In genomic region chr19:16184665-16185122, GRCh38 we compare ENCODE assay signal across 7 cellular contexts. TPM values are rescaled to one million over a fixed set of nuclear protein-coding genes. Genes with fewer than 3 reads are reported as not detected.
A peak's percentile ranks its signal among the peaks of the same experiment; 100 is the strongest.
DNase-seq lines count a peak whose midpoint lies in the region; ATAC-seq and TF ChIP-seq lines count a peak whose summit lies in the region.

No MANE protein-coding gene starts in this region.

- ATAC-seq in WTC11 (no peak), GM21390 (IDR thresholded peaks at IDR 0.05; ENCODE audit: unreplicated experiment) (no peak), GM19397 (IDR thresholded peaks at IDR 0.05; ENCODE audit: unreplicated experiment) (no peak)
- no peak for ATAC-seq in stimulated activated memory B cell treated with anti-CD40 and anti-IgM and Interleukin-4, amounts not matched to agents 10 μg/mL and 1 μg/mL and 100 μg/mL, for 72 hours

- H3K27ac Mint-ChIP-seq in WTC11 = peak overlapping the region; percentile 84
- peak overlapping the region; percentile 100 for H3K27ac Mint-ChIP-seq in stimulated activated memory B cell treated with anti-CD40 and anti-IgM and Interleukin-4, amounts not matched to agents 10 μg/mL and 1 μg/mL and 100 μg/mL, for 72 hours

- POLR2A ChIA-PET in WTC11 (lab: Charles Lee) = interaction anchor here (0.6 to 1.4 kb wide), 4 partner anchors 13 to 766 kb away, joined by 3 to 6 read pairs (median 4); partner anchors contain the start of genes AKAP8L and AP1M1

- peaks cover 6% of the 10 kb centered on the region for H3K4me1 Mint-ChIP-seq in WTC11
- peaks cover 49% of the 10 kb centered on the region for H3K4me1 Mint-ChIP-seq in stimulated activated memory B cell treated with anti-CD40 and anti-IgM and Interleukin-4, amounts not matched to agents 10 μg/mL and 1 μg/mL and 100 μg/mL, for 72 hours

- H3K9me3 ChIP-seq in HAP-1 (no peaks in the 10 kb centered on the region), iPS-15b (ENCODE audit: control insufficient read depth, insufficient read depth, low read length) (no peaks in the 10 kb centered on the region)

- no peaks in the 10 kb centered on the region for H3K9me3 Mint-ChIP-seq in WTC11
- no peaks in the 10 kb centered on the region for H3K9me3 Mint-ChIP-seq in stimulated activated memory B cell treated with anti-CD40 and anti-IgM and Interleukin-4, amounts not matched to agents 10 μg/mL and 1 μg/mL and 100 μg/mL, for 72 hours

- no peaks in the 10 kb centered on the region for H3K27me3 ChIP-seq in HAP-1 (ENCODE audit: low read depth)
- H3K27me3 ChIP-seq in iPS-15b (ENCODE audit: control insufficient read depth, insufficient read depth, low read length) = no peaks in the 10 kb centered on the region

- H3K4me3 ChIP-seq in HAP-1 = peak overlapping the region; percentile 79
- peak overlapping the region; percentile 96 for H3K4me3 ChIP-seq in iPS-15b (ENCODE audit: low read depth, low read length)

- DNase-seq in HAP-1 (ENCODE audit: low spot score in 2 of 2) = no peak
- DNase-seq in WTC11 (ENCODE audit: low spot score) = no peak
- DNase-seq in epidermal melanocyte (ENCODE audit: insufficient read length, low spot score) = no peak

- H3K4me1 ChIP-seq in HAP-1 = no peaks in the 10 kb centered on the region
- H3K4me1 ChIP-seq in iPS-15b (ENCODE audit: control insufficient read depth, insufficient read depth, low read length) = peaks cover 3% of the 10 kb centered on the region

- peak overlapping the region; percentile 94 for H3K4me3 Mint-ChIP-seq in WTC11
- peak overlapping the region; percentile 100 for H3K4me3 Mint-ChIP-seq in stimulated activated memory B cell treated with anti-CD40 and anti-IgM and Interleukin-4, amounts not matched to agents 10 μg/mL and 1 μg/mL and 100 μg/mL, for 72 hours

- peaks cover 20% of the 10 kb centered on the region for H3K36me3 Mint-ChIP-seq in WTC11
- H3K36me3 Mint-ChIP-seq in stimulated activated memory B cell treated with anti-CD40 and anti-IgM and Interleukin-4, amounts not matched to agents 10 μg/mL and 1 μg/mL and 100 μg/mL, for 72 hours = peaks cover 28% of the 10 kb centered on the region

- no peaks in the 10 kb centered on the region; the same call in 1 of the 2 replicates for H3K27me3 Mint-ChIP-seq in WTC11 (ENCODE audit: low read depth)
- no peaks in the 10 kb centered on the region for H3K27me3 Mint-ChIP-seq in stimulated activated memory B cell treated with anti-CD40 and anti-IgM and Interleukin-4, amounts not matched to agents 10 μg/mL and 1 μg/mL and 100 μg/mL, for 72 hours

- in situ Hi-C loops in HAP-1 (cut with MboI; ENCODE audit: low sequenced_read_pairs) = loop anchor here (5.0 kb wide), 1 partner anchor 142 kb away; no protein-coding TSS in a partner anchor

- H3K36me3 ChIP-seq in HAP-1 (replicated peaks) = peaks cover 16% of the 10 kb centered on the region
- H3K36me3 ChIP-seq in iPS-15b (ENCODE audit: control insufficient read depth, insufficient read depth, low read length) = peaks cover 11% of the 10 kb centered on the region

- CTCF ChIA-PET in WTC11 (lab: Charles Lee) = interaction anchor here (0.6 to 2.5 kb wide), 33 partner anchors 9 to 732 kb away, joined by 3 to 39 read pairs (median 5); partner anchors contain the start of genes AP1M1, HSH2D and RAB8A

- TF ChIP-seq CTCF in WTC11 (IDR thresholded peaks at IDR 0.05) = no peak

- H3K9ac ChIP-seq in iPS-15b (ENCODE audit: low read depth, low read length) = no peak overlapping the region

TF ChIP-seq in WTC11, 78 proteins besides CTCF, POLR2A, EP300 and RAD21:
- TF ChIP-seq E2F1 (CRISPR knock-in tag; IDR thresholded peaks at IDR 0.05) (no peak), USF2 (CRISPR knock-in tag; IDR thresholded peaks at IDR 0.05) (no peak), ATF1 (CRISPR knock-in tag; IDR thresholded peaks at IDR 0.05) (no peak), GTF2I (CRISPR knock-in tag; conservative IDR thresholded peaks at IDR 0.05) (0 out of 2 replicates have a peak, but pooled peaks have one; percentile 36)
- TF ChIP-seq, protein P1, sequence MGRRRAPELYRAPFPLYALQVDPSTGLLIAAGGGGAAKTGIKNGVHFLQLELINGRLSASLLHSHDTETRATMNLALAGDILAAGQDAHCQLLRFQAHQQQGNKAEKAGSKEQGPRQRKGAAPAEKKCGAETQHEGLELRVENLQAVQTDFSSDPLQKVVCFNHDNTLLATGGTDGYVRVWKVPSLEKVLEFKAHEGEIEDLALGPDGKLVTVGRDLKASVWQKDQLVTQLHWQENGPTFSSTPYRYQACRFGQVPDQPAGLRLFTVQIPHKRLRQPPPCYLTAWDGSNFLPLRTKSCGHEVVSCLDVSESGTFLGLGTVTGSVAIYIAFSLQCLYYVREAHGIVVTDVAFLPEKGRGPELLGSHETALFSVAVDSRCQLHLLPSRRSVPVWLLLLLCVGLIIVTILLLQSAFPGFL (CRISPR knock-in tag; IDR thresholded peaks at IDR 0.05; ENCODE audit: borderline replicate concordance) = no peak

RNA-seq across cellular contexts. Expression of gene FAM32A, which starts 0.5 kb away (rescaled TPM):
- total RNA-seq in WTC11 (2021) = 59.5 to 62.6 TPM (median 62.2 TPM) in 3 replicates

RNA-seq across cellular contexts. Expression of gene CIB3, which starts 11.4 kb away (rescaled TPM):
- total RNA-seq in WTC11 (2021) = not detected in 3 replicates

RNA-seq across cellular contexts. Expression of gene AP1M1, which starts 13.0 kb away (rescaled TPM):
- total RNA-seq in WTC11 (2021) = 27.7 to 34.5 TPM (median 30.5 TPM) in 3 replicates

RNA-seq across cellular contexts. Expression of gene HSH2D, which starts 41.2 kb away (rescaled TPM):
- 1.6 to 3.2 TPM (median 3.0 TPM) in 3 replicates for total RNA-seq in WTC11 (2021)
